ENCODE assay signal across 17 cellular contexts in the genomic region with DNA sequence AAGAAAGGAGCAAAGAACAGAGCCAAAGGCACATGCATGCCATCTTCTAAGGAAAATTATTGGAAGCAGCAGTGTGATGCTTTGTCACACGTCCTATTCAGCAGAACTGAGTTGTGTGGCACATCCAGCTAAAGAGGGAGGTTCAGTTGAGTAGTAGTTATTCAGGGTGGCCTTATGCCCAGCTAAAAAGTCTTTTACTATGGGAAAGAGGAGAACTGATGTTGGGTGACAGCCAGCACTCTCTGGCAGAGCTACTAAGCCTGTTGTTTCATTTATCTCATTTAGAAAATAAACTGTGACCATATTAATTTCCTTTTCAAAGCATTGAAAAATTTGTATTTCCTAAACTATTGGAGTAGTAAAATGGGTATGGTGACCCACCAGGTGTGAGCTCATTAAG. TPM values are rescaled to one million over a fixed set of nuclear protein-coding genes. Genes with fewer than 3 reads are reported as not detected.
A peak's percentile ranks its signal among the peaks of the same experiment; 100 is the strongest.
DNase-seq lines count a peak whose midpoint lies in the region; ATAC-seq and TF ChIP-seq lines count a peak whose summit lies in the region.
"Had no signal": no experiment of that assay in that cellular context is flagged by ENCODE, and none has a peak within 500 bp of the region (broad histone marks: within the 10 kb centered on the region; RNA-seq: fewer than 3 reads in every experiment).

No MANE protein-coding gene starts in this region.

- WGBS in mammary epithelial cell (ENCODE audit: low coverage, missing lambda C conversion rate): 69% methylated on average over 1 of the region's 1 CpG

- no peak for ATAC-seq in CD4-positive, CD25-positive, alpha-beta regulatory T cell (ENCODE audit: low read depth in 2 of 2)
- no peak for ATAC-seq in naive thymus-derived CD8-positive, alpha-beta T cell
- no peak for ATAC-seq in HG03159 (IDR thresholded peaks at IDR 0.05; ENCODE audit: unreplicated experiment)

- intact Hi-C loops in mammary epithelial cell (cut with micrococcal nuclease): no loop called here

- H3K27me3 ChIP-seq in CD4-positive, CD25-positive, alpha-beta regulatory T cell (ENCODE audit: control insufficient read depth, insufficient read depth, low read length): no peaks in the 10 kb centered on the region
- no peaks in the 10 kb centered on the region for H3K27me3 ChIP-seq in mammary epithelial cell (ENCODE audit: insufficient read depth, low read length)
- H3K27me3 ChIP-seq: cardiac muscle cell, right lobe of liver had no signal

- H3K9me3 ChIP-seq in CD4-positive, CD25-positive, alpha-beta regulatory T cell (ENCODE audit: control insufficient read depth in 2 of 2, low read length in 2 of 2): no peaks in the 10 kb centered on the region
- no peaks in the 10 kb centered on the region for H3K9me3 ChIP-seq in mammary epithelial cell (replicated peaks; ENCODE audit: insufficient read depth, low read length)
- H3K9me3 ChIP-seq: right lobe of liver had no signal

- peaks cover 92% of the 10 kb centered on the region for H3K79me2 ChIP-seq in mammary epithelial cell (ENCODE audit: insufficient read depth, low read length)

- H3K27ac Mint-ChIP-seq in CD4-positive, CD25-positive, alpha-beta regulatory T cell: peak overlapping the region in 2 of 3 donors; percentile 71 to 85
- peak overlapping the region; percentile 65 for H3K27ac Mint-ChIP-seq in HFFc6
- peak overlapping the region in 7 of 10 donors; percentile 46 to 81 (median 70) for H3K27ac Mint-ChIP-seq in naive thymus-derived CD8-positive, alpha-beta T cell
- H3K27ac Mint-ChIP-seq: activated naive CD4-positive, alpha-beta T cell treated with anti-CD3 and anti-CD28 coated beads for 36 hours; CD14-positive monocyte; nephron had no signal

- no peaks in the 10 kb centered on the region for H3K36me3 ChIP-seq in CD4-positive, CD25-positive, alpha-beta regulatory T cell (ENCODE audit: control insufficient read depth, insufficient read depth, low read length)
- H3K36me3 ChIP-seq in mammary epithelial cell (ENCODE audit: insufficient read depth, low read length): peaks cover 10% of the 10 kb centered on the region
- H3K36me3 ChIP-seq: cardiac muscle cell, right lobe of liver had no signal

- POLR2A ChIA-PET in naive thymus-derived CD8-positive, alpha-beta T cell (lab: Charles Lee): interaction anchor here (1.1 to 2.6 kb wide), 8 partner anchors 8 to 19 kb away, joined by 3 to 10 read pairs (median 6); no protein-coding TSS in a partner anchor

- H4K20me1 ChIP-seq in mammary epithelial cell (ENCODE audit: insufficient read depth, low read length): no peaks in the 10 kb centered on the region

- no peak for DNase-seq in CD4-positive, CD25-positive, alpha-beta regulatory T cell
- DNase-seq in HFFc6 (no peak), mammary epithelial cell (no peak), NK-92 (lab: John Stamatoyannopoulos, UW; ENCODE audit: unreplicated experiment) (no peak), NCI-H1092 (lab: John Stamatoyannopoulos, UW) (no peak)
- DNase-seq in naive thymus-derived CD8-positive, alpha-beta T cell: no peak
- DNase-seq: activated CD8-positive, alpha-beta memory T cell treated with anti-CD3 and anti-CD28 coated beads, Interleukin-2, amount 50 U/mL, for 48 hours; effector CD8-positive, alpha-beta T cell; NCI-H2029; NCI-H748 treated with DMSO at 0.1 percent for 48 hours; right lobe of liver had no signal

- H3K4me1 Mint-ChIP-seq in CD4-positive, CD25-positive, alpha-beta regulatory T cell: peaks cover 34 to 78% (median 49%) of the 10 kb centered on the region in 4 donors
- peaks cover 43% of the 10 kb centered on the region for H3K4me1 Mint-ChIP-seq in HFFc6 (ENCODE audit: low read depth)
- peaks cover 48 to 81% (median 63%) of the 10 kb centered on the region in 4 donors for H3K4me1 Mint-ChIP-seq in naive thymus-derived CD8-positive, alpha-beta T cell

- peaks cover 23% of the 10 kb centered on the region for H3K36me3 Mint-ChIP-seq in CD4-positive, CD25-positive, alpha-beta regulatory T cell
- H3K36me3 Mint-ChIP-seq in HFFc6 (ENCODE audit: low read depth): peaks cover 14% of the 10 kb centered on the region; the same call in 1 of the 2 replicates
- peaks cover 0 to 30% (median 0%) of the 10 kb centered on the region in 3 donors for H3K36me3 Mint-ChIP-seq in naive thymus-derived CD8-positive, alpha-beta T cell
- H3K36me3 Mint-ChIP-seq: CD14-positive monocyte had no signal

- no peak overlapping the region for H2AFZ ChIP-seq in mammary epithelial cell (ENCODE audit: low read depth, low read length)

- CTCF ChIA-PET in mammary epithelial cell (lab: Charles Lee; ENCODE audit: low non-redundant PET): no interaction called here

- H3K27me3 Mint-ChIP-seq in CD4-positive, CD25-positive, alpha-beta regulatory T cell: no peaks in the 10 kb centered on the region
- no peaks in the 10 kb centered on the region for H3K27me3 Mint-ChIP-seq in HFFc6 (ENCODE audit: insufficient read depth)
- peaks cover 0 to 2% (median 0%) of the 10 kb centered on the region in 5 donors for H3K27me3 Mint-ChIP-seq in naive thymus-derived CD8-positive, alpha-beta T cell

- H3K27ac ChIP-seq in CD4-positive, CD25-positive, alpha-beta regulatory T cell (ENCODE audit: insufficient read depth, low read length, poor library complexity, severe bottlenecking): no peak overlapping the region
- peak overlapping the region; percentile 44 for H3K27ac ChIP-seq in mammary epithelial cell (ENCODE audit: insufficient read depth, low read depth, low read length)
- H3K27ac ChIP-seq: cardiac muscle cell, KMS-11, right lobe of liver had no signal

- H3K4me2 ChIP-seq in mammary epithelial cell (ENCODE audit: insufficient read depth, low read depth, low read length): no peak overlapping the region
- H3K4me2 ChIP-seq: KMS-11 had no signal

- H3K9me3 Mint-ChIP-seq in CD4-positive, CD25-positive, alpha-beta regulatory T cell: no peaks in the 10 kb centered on the region
- no peaks in the 10 kb centered on the region for H3K9me3 Mint-ChIP-seq in HFFc6
- H3K9me3 Mint-ChIP-seq in naive thymus-derived CD8-positive, alpha-beta T cell: no peaks in the 10 kb centered on the region
- H3K9me3 Mint-ChIP-seq: activated naive CD4-positive, alpha-beta T cell treated with anti-CD3 and anti-CD28 coated beads for 36 hours; nephron had no signal

- in situ Hi-C loops in mammary epithelial cell (cut with MboI; ENCODE audit: low sequenced_read_pairs in 2 of 2): no loop called here

- dilution Hi-C loops in mammary epithelial cell (cut with HindIII; ENCODE audit: low sequenced_read_pairs): no loop called here

- H3K4me3 Mint-ChIP-seq in CD4-positive, CD25-positive, alpha-beta regulatory T cell: peak overlapping the region in 1 of 4 donors; percentile 41
- H3K4me3 Mint-ChIP-seq in HFFc6: no peak overlapping the region
- peak overlapping the region in 8 of 10 donors; percentile 16 to 69 (median 34) for H3K4me3 Mint-ChIP-seq in naive thymus-derived CD8-positive, alpha-beta T cell
- H3K4me3 Mint-ChIP-seq: activated naive CD4-positive, alpha-beta T cell treated with anti-CD3 and anti-CD28 coated beads for 36 hours; nephron had no signal

- peaks cover 41% of the 10 kb centered on the region for H3K4me1 ChIP-seq in CD4-positive, CD25-positive, alpha-beta regulatory T cell (ENCODE audit: control insufficient read depth, insufficient read depth, low read length, poor library complexity, severe bottlenecking)
- peaks cover 77% of the 10 kb centered on the region for H3K4me1 ChIP-seq in mammary epithelial cell (ENCODE audit: insufficient read depth, low read length)
- H3K4me1 ChIP-seq: right lobe of liver had no signal

- H3K9ac ChIP-seq in mammary epithelial cell (ENCODE audit: insufficient read depth, low read length): no peak overlapping the region
- H3K9ac ChIP-seq: KMS-11 had no signal

- no TSS peak for BruUV-seq in mammary epithelial cell (replicated peaks; lab: Mats Ljungman, UMichigan)

- TF ChIP-seq CTCF in HFFc6 (IDR thresholded peaks at IDR 0.05) (no peak), mammary epithelial cell (conservative IDR thresholded peaks at IDR 0.05 in 1 of 2, IDR thresholded peaks at IDR 0.05 in 1 of 2; ENCODE audit: extremely low read depth in 1 of 2, insufficient read depth in 1 of 2, low read depth in 1 of 2, low read length in 2 of 2) (no peak)

- H3K4me3 ChIP-seq in CD4-positive, CD25-positive, alpha-beta regulatory T cell (ENCODE audit: low read depth, low read length): no peak overlapping the region
- H3K4me3 ChIP-seq in mammary epithelial cell (replicated peaks in 1 of 3; ENCODE audit: insufficient read depth in 1 of 3, low read depth in 2 of 3, low read length in 3 of 3): no peak overlapping the region
- H3K4me3 ChIP-seq: cardiac muscle cell, right lobe of liver had no signal

RNA-seq across cellular contexts. Expression of a gene that starts 18.5 kb away (rescaled TPM):
- 68.5 TPM for total RNA-seq in CD4-positive, CD25-positive, alpha-beta regulatory T cell
- 10 to 100 TPM; 39.2 to 59.4 (median 45.8) TPM for polyA plus RNA-seq in CD4-positive, CD25-positive, alpha-beta regulatory T cell
- total RNA-seq in HFFc6 (2021; fragmentation: NEBNext Ultra II Directional; extraction: Animal tissue kit (Norgen Biotek cat#: 25700)): 100 to 1,000 TPM; 143 to 270 (median 148) TPM
- total RNA-seq in mammary epithelial cell: 100 to 1,000 TPM; 562 to 887 TPM
- polyA plus RNA-seq in mammary epithelial cell: 134 TPM
- 741 TPM for polyA minus RNA-seq in mammary epithelial cell
- 100 to 1,000 TPM; 119 to 127 TPM for total RNA-seq in naive thymus-derived CD8-positive, alpha-beta T cell
- polyA plus RNA-seq in naive thymus-derived CD8-positive, alpha-beta T cell: 10 to 100 TPM; 58.4 to 80.0 (median 64.2) TPM
